1 cellular context compared by ENCODE assay signal in the genomic region with DNA sequence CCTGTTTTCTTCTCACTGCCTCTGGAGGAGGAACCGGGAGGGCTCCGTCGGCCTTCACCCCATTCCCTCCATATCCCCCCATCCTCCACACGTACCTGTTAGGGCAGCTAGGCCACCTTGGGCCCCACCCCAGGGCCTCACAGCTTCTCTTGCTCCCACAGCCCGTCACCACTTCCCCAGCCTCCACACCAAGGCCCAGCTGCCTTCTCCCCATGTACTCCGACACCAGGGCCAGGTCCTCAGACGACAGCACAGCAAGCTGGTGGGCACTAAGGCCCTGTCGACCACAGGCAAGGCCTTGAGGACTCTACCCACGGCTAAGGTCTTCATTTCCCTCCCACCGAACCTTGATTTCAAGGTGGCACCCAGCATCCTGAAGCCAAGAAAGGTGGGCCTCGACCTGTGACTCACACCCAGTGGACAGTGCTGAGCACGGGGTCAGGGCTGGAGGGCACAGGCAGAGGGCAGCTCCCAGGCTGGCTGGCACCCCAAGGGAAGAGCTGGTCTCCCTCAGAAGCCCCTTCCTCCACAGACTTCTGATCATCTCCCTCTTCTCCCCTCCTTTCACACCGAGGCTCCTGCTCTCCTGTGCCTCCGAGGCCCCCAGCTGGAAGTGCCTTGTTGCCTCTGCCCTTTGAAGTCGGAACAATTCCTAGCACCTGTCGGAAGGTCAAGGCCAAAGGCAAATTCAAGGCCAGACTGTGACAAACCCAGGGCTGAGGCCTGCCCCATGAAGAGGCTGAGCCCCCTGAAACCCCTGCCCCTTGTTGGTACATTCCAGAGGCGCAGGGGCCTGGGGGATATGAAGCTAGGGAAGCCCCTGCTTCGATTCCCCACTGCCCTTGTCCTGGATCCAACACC.
TF ChIP-seq lines count a peak whose summit lies in the region.

No MANE protein-coding gene starts in this region.

TF ChIP-seq in HepG2, 621 proteins besides CTCF, POLR2A, EP300 and RAD21 (continued from another document):
- TF ChIP-seq, protein P1, sequence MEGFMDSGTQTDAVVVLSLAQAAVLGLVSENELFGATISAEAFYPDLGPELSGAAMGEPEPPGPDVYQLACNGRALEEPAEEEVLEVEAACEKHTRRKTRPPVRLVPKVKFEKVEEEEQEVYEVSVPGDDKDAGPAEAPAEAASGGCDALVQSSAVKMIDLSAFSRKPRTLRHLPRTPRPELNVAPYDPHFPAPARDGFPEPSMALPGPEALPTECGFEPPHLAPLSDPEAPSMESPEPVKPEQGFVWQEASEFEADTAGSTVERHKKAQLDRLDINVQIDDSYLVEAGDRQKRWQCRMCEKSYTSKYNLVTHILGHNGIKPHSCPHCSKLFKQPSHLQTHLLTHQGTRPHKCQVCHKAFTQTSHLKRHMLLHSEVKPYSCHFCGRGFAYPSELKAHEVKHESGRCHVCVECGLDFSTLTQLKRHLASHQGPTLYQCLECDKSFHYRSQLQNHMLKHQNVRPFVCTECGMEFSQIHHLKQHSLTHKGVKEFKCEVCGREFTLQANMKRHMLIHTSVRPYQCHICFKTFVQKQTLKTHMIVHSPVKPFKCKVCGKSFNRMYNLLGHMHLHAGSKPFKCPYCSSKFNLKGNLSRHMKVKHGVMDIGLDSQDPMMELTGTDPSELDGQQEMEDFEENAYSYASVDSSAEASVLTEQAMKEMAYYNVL (CRISPR knock-in tag; IDR thresholded peaks at IDR 0.05; ENCODE audit: borderline replicate concordance) = no peak
- TF ChIP-seq KDM5B (CRISPR knock-in tag; IDR thresholded peaks at IDR 0.05; ENCODE audit: borderline replicate concordance) (no peak), ZNF33B (CRISPR knock-in tag; IDR thresholded peaks at IDR 0.05) (no peak), SOX5 (CRISPR knock-in tag; IDR thresholded peaks at IDR 0.05; ENCODE audit: borderline replicate concordance) (peak; percentile 69; the same call in 1 of the 2 replicates), TCF7 (IDR thresholded peaks at IDR 0.05; ENCODE audit: low read depth) (peak; percentile 67), KLF13 (CRISPR knock-in tag; IDR thresholded peaks at IDR 0.05) (no peak), ZNF792 (CRISPR knock-in tag; IDR thresholded peaks at IDR 0.05) (no peak), SPEN (CRISPR knock-in tag; IDR thresholded peaks at IDR 0.05; ENCODE audit: low read depth) (no peak), MEF2D (CRISPR knock-in tag; IDR thresholded peaks at IDR 0.05) (no peak), TBX3 (IDR thresholded peaks at IDR 0.05; ENCODE audit: borderline replicate concordance) (peak; percentile 73; the same call in 1 of the 2 replicates), ZKSCAN1 (IDR thresholded peaks at IDR 0.05; ENCODE audit: low read length) (no peak), REPIN1 (CRISPR knock-in tag; IDR thresholded peaks at IDR 0.05; ENCODE audit: borderline replicate concordance, low read depth) (peak; percentile 58; the same call in 1 of the 2 replicates), TBX2 (CRISPR knock-in tag; IDR thresholded peaks at IDR 0.05; ENCODE audit: borderline replicate concordance) (peak; percentile 71), SOX6 (IDR thresholded peaks at IDR 0.05) (no peak), SOX6 (CRISPR knock-in tag; IDR thresholded peaks at IDR 0.05) (peak; percentile 71), SALL1 (CRISPR knock-in tag; IDR thresholded peaks at IDR 0.05) (peak; percentile 57), BCL6 (CRISPR knock-in tag; IDR thresholded peaks at IDR 0.05) (peak; percentile 57; the same call in 1 of the 2 replicates), MXI1 (IDR thresholded peaks at IDR 0.05; ENCODE audit: borderline replicate concordance, low read depth, low read length) (no peak), AGO2 (optimal IDR thresholded peaks at IDR 0.05; ENCODE audit: low read depth, low read length) (peak; percentile 41), MATR3 (CRISPR knock-in tag; IDR thresholded peaks at IDR 0.05) (no peak), SRY (CRISPR knock-in tag; IDR thresholded peaks at IDR 0.05) (0 out of 2 replicates have a peak, but pooled peaks have one; percentile 3), RARA (CRISPR knock-in tag; IDR thresholded peaks at IDR 0.05) (peak; percentile 90)
- TF ChIP-seq, protein P2, sequence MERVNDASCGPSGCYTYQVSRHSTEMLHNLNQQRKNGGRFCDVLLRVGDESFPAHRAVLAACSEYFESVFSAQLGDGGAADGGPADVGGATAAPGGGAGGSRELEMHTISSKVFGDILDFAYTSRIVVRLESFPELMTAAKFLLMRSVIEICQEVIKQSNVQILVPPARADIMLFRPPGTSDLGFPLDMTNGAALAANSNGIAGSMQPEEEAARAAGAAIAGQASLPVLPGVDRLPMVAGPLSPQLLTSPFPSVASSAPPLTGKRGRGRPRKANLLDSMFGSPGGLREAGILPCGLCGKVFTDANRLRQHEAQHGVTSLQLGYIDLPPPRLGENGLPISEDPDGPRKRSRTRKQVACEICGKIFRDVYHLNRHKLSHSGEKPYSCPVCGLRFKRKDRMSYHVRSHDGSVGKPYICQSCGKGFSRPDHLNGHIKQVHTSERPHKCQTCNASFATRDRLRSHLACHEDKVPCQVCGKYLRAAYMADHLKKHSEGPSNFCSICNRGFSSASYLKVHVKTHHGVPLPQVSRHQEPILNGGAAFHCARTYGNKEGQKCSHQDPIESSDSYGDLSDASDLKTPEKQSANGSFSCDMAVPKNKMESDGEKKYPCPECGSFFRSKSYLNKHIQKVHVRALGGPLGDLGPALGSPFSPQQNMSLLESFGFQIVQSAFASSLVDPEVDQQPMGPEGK (CRISPR knock-in tag; IDR thresholded peaks at IDR 0.05) = peak; percentile 20; the same call in 1 of the 2 replicates
- TF ChIP-seq, protein P3, sequence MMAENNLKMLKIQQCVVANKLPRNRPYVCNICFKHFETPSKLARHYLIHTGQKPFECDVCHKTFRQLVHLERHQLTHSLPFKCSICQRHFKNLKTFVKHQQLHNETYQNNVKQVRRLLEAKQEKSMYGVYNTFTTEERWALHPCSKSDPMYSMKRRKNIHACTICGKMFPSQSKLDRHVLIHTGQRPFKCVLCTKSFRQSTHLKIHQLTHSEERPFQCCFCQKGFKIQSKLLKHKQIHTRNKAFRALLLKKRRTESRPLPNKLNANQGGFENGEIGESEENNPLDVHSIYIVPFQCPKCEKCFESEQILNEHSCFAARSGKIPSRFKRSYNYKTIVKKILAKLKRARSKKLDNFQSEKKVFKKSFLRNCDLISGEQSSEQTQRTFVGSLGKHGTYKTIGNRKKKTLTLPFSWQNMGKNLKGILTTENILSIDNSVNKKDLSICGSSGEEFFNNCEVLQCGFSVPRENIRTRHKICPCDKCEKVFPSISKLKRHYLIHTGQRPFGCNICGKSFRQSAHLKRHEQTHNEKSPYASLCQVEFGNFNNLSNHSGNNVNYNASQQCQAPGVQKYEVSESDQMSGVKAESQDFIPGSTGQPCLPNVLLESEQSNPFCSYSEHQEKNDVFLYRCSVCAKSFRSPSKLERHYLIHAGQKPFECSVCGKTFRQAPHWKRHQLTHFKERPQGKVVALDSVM (CRISPR knock-in tag; IDR thresholded peaks at IDR 0.05) = no peak
- TF ChIP-seq, protein P4, sequence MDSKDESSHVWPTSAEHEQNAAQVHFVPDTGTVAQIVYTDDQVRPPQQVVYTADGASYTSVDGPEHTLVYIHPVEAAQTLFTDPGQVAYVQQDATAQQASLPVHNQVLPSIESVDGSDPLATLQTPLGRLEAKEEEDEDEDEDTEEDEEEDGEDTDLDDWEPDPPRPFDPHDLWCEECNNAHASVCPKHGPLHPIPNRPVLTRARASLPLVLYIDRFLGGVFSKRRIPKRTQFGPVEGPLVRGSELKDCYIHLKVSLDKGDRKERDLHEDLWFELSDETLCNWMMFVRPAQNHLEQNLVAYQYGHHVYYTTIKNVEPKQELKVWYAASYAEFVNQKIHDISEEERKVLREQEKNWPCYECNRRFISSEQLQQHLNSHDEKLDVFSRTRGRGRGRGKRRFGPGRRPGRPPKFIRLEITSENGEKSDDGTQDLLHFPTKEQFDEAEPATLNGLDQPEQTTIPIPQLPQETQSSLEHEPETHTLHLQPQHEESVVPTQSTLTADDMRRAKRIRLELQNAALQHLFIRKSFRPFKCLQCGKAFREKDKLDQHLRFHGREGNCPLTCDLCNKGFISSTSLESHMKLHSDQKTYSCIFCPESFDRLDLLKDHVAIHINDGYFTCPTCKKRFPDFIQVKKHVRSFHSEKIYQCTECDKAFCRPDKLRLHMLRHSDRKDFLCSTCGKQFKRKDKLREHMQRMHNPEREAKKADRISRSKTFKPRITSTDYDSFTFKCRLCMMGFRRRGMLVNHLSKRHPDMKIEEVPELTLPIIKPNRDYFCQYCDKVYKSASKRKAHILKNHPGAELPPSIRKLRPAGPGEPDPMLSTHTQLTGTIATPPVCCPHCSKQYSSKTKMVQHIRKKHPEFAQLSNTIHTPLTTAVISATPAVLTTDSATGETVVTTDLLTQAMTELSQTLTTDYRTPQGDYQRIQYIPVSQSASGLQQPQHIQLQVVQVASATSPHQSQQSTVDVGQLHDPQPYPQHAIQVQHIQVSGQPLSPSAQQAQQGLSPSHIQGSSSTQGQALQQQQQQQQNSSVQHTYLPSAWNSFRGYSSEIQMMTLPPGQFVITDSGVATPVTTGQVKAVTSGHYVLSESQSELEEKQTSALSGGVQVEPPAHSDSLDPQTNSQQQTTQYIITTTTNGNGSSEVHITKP (CRISPR knock-in tag; IDR thresholded peaks at IDR 0.05; ENCODE audit: low read depth) = peak; percentile 77; the same call in 1 of the 2 replicates
- TF ChIP-seq, protein P5, sequence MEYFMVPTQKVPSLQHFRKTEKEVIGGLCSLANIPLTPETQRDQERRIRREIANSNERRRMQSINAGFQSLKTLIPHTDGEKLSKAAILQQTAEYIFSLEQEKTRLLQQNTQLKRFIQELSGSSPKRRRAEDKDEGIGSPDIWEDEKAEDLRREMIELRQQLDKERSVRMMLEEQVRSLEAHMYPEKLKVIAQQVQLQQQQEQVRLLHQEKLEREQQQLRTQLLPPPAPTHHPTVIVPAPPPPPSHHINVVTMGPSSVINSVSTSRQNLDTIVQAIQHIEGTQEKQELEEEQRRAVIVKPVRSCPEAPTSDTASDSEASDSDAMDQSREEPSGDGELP (IDR thresholded peaks at IDR 0.05; ENCODE audit: borderline replicate concordance, low read depth) = peak; percentile 56; the same call in 1 of the 2 replicates
